In the genomic region with DNA sequence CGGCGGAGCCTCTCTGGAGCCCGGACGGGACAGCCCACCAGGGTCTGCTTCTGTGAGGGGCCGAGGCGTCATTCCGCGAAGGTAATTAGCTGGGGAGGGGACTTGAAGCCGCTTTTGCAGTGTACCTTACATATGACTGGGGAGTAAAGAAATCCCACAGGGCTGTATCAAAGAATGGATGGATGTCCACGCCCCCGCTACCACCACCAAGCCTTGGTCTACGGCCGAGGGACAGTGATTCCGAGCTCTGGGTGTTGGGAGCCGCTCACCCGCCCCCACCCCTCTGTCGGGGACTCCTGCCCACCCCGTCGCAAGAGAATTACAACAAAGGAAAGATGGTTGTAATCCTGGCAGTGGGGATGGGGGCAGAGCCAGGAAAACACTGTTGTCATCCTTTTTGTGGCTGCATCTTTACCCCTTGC, we compare ENCODE assay signal across 8 cellular contexts. TPM values are rescaled to one million over a fixed set of nuclear protein-coding genes. Genes with fewer than 3 reads are reported as not detected.
DNase-seq lines count a peak whose midpoint lies in the region; ATAC-seq and TF ChIP-seq lines count a peak whose summit lies in the region.

No MANE protein-coding gene starts in this region.

- H3K9me3 ChIP-seq in BLaER1 treated with 17β-estradiol and CSF1 and Interleukin-3, amounts not matched to agents 10 nM and 100 nM (replicated peaks in 1 of 11), result peaks cover 0 to 11% (median 0%) of the 10 kb centered on the region in 11 experiments; a peak in 5 of 22 replicates
- no peaks in the 10 kb centered on the region for H3K9me3 ChIP-seq in neural cell (ENCODE audit: low read length)

- peaks cover 0 to 4% (median 0%) of the 10 kb centered on the region in 11 experiments; a peak in 2 of 22 replicates for H3K36me3 ChIP-seq in BLaER1 treated with 17β-estradiol and CSF1 and Interleukin-3, amounts not matched to agents 10 nM and 100 nM
- H3K36me3 ChIP-seq in neural cell (ENCODE audit: insufficient read depth, low read length), result no peaks in the 10 kb centered on the region

- peaks cover 38% of the 10 kb centered on the region for H3K79me2 ChIP-seq in neural cell (replicated peaks; ENCODE audit: insufficient read depth, low read length)

- H3F3A ChIP-seq in neural cell (ENCODE audit: insufficient read depth, low read length, poor library complexity, severe bottlenecking), result peaks cover 3% of the 10 kb centered on the region

- DNase-seq in T-helper 2 cell treated with Interferon-gamma antibody and Interleukin-4, amounts not matched to agents 5 μg/mL and 100 μg/mL, for 36 hours (ENCODE audit: low spot score), result no peak
- DNase-seq in fibroblast of peridontal ligament (ENCODE audit: extremely low read depth) (peak; percentile 39), NCI-H526 treated with DMSO at 0.1 percent for 48 hours (lab: John Stamatoyannopoulos, UW) (no peak)

- H3K4me1 Mint-ChIP-seq in T-helper 2 cell treated with Interferon-gamma antibody and Interleukin-4, amounts not matched to agents 5 μg/mL and 100 μg/mL, for 36 hours (ENCODE audit: low read depth), result peaks cover 35% of the 10 kb centered on the region

- H4K20me1 ChIP-seq in BLaER1 treated with 17β-estradiol and CSF1 and Interleukin-3, amounts not matched to agents 10 nM and 100 nM, result peaks cover 3 to 35% (median 27%) of the 10 kb centered on the region in 11 experiments; a peak in 17 of 22 replicates
- no peaks in the 10 kb centered on the region for H4K20me1 ChIP-seq in neural cell (ENCODE audit: insufficient read depth)

- H3K4me3 ChIP-seq in BLaER1 treated with 17β-estradiol and CSF1 and Interleukin-3, amounts not matched to agents 10 nM and 100 nM, result peak overlapping the region; percentile 72 to 99 (median 90)
- H3K4me3 ChIP-seq in neural cell (ENCODE audit: low read length), result peak overlapping the region; percentile 90

- H2AFZ ChIP-seq in neural cell (ENCODE audit: low read depth, low read length), result peak overlapping the region; percentile 81

- H3K27me3 Mint-ChIP-seq in T-helper 2 cell treated with Interferon-gamma antibody and Interleukin-4, amounts not matched to agents 5 μg/mL and 100 μg/mL, for 36 hours (ENCODE audit: low read depth), result no peaks in the 10 kb centered on the region

- TF ChIP-seq RAD21 in neural cell (conservative IDR thresholded peaks at IDR 0.05), result no peak

- peak overlapping the region; percentile 93 for H3K27ac Mint-ChIP-seq in T-helper 2 cell treated with Interferon-gamma antibody and Interleukin-4, amounts not matched to agents 5 μg/mL and 100 μg/mL, for 36 hours

- no peaks in the 10 kb centered on the region for H3K9me3 Mint-ChIP-seq in T-helper 2 cell treated with Interferon-gamma antibody and Interleukin-4, amounts not matched to agents 5 μg/mL and 100 μg/mL, for 36 hours

- H3K9me2 ChIP-seq in neural cell (ENCODE audit: insufficient read depth, low read length), result no peaks in the 10 kb centered on the region

- no peaks in the 10 kb centered on the region for H3K27me3 ChIP-seq in BLaER1 treated with 17β-estradiol and CSF1 and Interleukin-3, amounts not matched to agents 10 nM and 100 nM
- no peaks in the 10 kb centered on the region for H3K27me3 ChIP-seq in neural cell (ENCODE audit: insufficient read depth, low read depth, low read length)

- peak overlapping the region; percentile 93 to 100 (median 97) for H3K27ac ChIP-seq in BLaER1 treated with 17β-estradiol and CSF1 and Interleukin-3, amounts not matched to agents 10 nM and 100 nM
- H3K27ac ChIP-seq in neural cell (ENCODE audit: low read length), result peak overlapping the region; percentile 89

- H3K36me3 Mint-ChIP-seq in T-helper 2 cell treated with Interferon-gamma antibody and Interleukin-4, amounts not matched to agents 5 μg/mL and 100 μg/mL, for 36 hours (ENCODE audit: low read depth), result peaks cover 2% of the 10 kb centered on the region

- no peak for TF ChIP-seq EP300 in neural cell (conservative IDR thresholded peaks at IDR 0.05; ENCODE audit: poor library complexity, severe bottlenecking)

- peak overlapping the region; percentile 94 for H3K4me3 Mint-ChIP-seq in T-helper 2 cell treated with Interferon-gamma antibody and Interleukin-4, amounts not matched to agents 5 μg/mL and 100 μg/mL, for 36 hours

- peak overlapping the region; percentile 82 to 93 (median 90) for H3K4me2 ChIP-seq in BLaER1 treated with 17β-estradiol and CSF1 and Interleukin-3, amounts not matched to agents 10 nM and 100 nM
- peak overlapping the region; percentile 91 for H3K4me2 ChIP-seq in neural cell (ENCODE audit: low read length)

- peaks cover 7 to 38% (median 30%) of the 10 kb centered on the region in 10 experiments; a peak in 18 of 20 replicates for H3K4me1 ChIP-seq in BLaER1 treated with 17β-estradiol and CSF1 and Interleukin-3, amounts not matched to agents 10 nM and 100 nM

- ATAC-seq in GM19035 (IDR thresholded peaks at IDR 0.05; ENCODE audit: unreplicated experiment), result peak; percentile 5
- ATAC-seq in HG03280 (IDR thresholded peaks at IDR 0.05; ENCODE audit: unreplicated experiment), result peak; percentile 1
- no peak for ATAC-seq in HG02970 (IDR thresholded peaks at IDR 0.05; ENCODE audit: low FRiP score, unreplicated experiment)

- peak overlapping the region; percentile 91 to 100 (median 99) for H3K9ac ChIP-seq in BLaER1 treated with 17β-estradiol and CSF1 and Interleukin-3, amounts not matched to agents 10 nM and 100 nM
- peak overlapping the region; percentile 93 for H3K9ac ChIP-seq in neural cell (ENCODE audit: low read length)

- no peak for TF ChIP-seq CTCF in neural cell (IDR thresholded peaks at IDR 0.05; ENCODE audit: poor library complexity, severe bottlenecking)

TF ChIP-seq in neural cell, 6 proteins besides CTCF, POLR2A, EP300 and RAD21:
- TF ChIP-seq POLR2AphosphoS5 (IDR thresholded peaks at IDR 0.05) (no peak), MXI1 (conservative IDR thresholded peaks at IDR 0.05; ENCODE audit: poor library complexity, severe bottlenecking) (no peak), EZH2 (IDR thresholded peaks at IDR 0.05; ENCODE audit: borderline replicate concordance, insufficient read depth, low read length, poor library complexity, severe bottlenecking) (no peak), TAF1 (IDR thresholded peaks at IDR 0.05; ENCODE audit: low read depth) (no peak), SMC3 (conservative IDR thresholded peaks at IDR 0.05; ENCODE audit: poor library complexity) (no peak)
- TF ChIP-seq, protein P1, sequence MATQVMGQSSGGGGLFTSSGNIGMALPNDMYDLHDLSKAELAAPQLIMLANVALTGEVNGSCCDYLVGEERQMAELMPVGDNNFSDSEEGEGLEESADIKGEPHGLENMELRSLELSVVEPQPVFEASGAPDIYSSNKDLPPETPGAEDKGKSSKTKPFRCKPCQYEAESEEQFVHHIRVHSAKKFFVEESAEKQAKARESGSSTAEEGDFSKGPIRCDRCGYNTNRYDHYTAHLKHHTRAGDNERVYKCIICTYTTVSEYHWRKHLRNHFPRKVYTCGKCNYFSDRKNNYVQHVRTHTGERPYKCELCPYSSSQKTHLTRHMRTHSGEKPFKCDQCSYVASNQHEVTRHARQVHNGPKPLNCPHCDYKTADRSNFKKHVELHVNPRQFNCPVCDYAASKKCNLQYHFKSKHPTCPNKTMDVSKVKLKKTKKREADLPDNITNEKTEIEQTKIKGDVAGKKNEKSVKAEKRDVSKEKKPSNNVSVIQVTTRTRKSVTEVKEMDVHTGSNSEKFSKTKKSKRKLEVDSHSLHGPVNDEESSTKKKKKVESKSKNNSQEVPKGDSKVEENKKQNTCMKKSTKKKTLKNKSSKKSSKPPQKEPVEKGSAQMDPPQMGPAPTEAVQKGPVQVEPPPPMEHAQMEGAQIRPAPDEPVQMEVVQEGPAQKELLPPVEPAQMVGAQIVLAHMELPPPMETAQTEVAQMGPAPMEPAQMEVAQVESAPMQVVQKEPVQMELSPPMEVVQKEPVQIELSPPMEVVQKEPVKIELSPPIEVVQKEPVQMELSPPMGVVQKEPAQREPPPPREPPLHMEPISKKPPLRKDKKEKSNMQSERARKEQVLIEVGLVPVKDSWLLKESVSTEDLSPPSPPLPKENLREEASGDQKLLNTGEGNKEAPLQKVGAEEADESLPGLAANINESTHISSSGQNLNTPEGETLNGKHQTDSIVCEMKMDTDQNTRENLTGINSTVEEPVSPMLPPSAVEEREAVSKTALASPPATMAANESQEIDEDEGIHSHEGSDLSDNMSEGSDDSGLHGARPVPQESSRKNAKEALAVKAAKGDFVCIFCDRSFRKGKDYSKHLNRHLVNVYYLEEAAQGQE (IDR thresholded peaks at IDR 0.05; ENCODE audit: borderline replicate concordance), result no peak

RNA-seq across cellular contexts. Expression of gene FBXO30, which starts 0.8 kb away (rescaled TPM):
- polyA plus RNA-seq in neural cell, result 13.3 and 14.0 TPM in 2 replicates
- polyA minus RNA-seq in neural cell, result 59.4 and 75.1 TPM in 2 replicates
